Comparison of ENCODE assay signal across 9 cellular contexts in the genomic region with DNA sequence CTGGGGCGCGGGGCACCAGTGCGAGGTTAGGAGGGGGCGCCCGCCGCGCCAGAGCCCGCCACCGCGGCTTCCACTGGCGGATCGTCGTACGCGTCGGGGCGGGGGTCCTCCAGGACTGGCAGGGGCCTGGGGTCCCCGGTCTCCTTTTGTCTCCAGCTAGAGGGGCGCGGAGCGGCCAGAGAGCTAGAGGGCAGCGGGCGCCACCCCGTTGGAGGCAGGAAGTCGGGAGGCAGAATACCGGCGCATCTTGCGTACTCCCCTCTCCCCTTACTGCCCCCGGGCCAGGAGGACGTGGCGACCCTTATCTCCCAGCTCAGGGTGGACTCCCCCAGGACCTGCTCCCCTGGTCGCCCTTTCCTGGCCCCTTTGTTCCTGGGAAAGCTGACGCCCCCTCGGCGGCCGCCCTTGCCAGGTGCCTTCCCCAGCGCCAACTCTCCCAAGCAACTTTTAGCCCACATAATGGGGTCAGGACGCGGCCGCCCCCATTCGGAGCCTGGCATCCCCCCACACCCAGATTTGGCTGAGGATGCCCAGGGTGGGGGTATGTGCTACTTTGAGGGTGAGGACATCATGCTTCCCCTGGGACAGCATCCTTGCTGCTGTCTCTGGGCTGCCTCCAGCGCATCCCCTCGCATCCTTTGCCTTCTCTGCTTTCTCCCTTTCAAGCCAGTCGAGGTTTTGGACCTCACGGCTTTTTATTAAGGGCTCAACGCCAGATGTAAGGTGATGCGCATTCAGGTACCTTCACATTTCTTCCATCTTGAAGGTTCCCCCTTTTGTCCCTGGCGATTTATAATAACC. TPM values are rescaled to one million over a fixed set of nuclear protein-coding genes. Genes with fewer than 3 reads are reported as not detected.
A peak's percentile ranks its signal among the peaks of the same experiment; 100 is the strongest.
DNase-seq lines count a peak whose midpoint lies in the region; ATAC-seq and TF ChIP-seq lines count a peak whose summit lies in the region.
"Had no signal": no experiment of that assay in that cellular context is flagged by ENCODE, and none has a peak within 500 bp of the region (broad histone marks: within the 10 kb centered on the region; RNA-seq: fewer than 3 reads in every experiment).

No MANE protein-coding gene starts in this region.

- H3K36me3 Mint-ChIP-seq in T-helper 17 cell (ENCODE audit: low read depth): no peaks in the 10 kb centered on the region

- no peaks in the 10 kb centered on the region for H3K9me3 ChIP-seq in T-helper 17 cell (ENCODE audit: control insufficient read depth, low read length, poor library complexity, severe bottlenecking)

- no peak overlapping the region for H3K27ac Mint-ChIP-seq in T-helper 17 cell

- H3K4me3 Mint-ChIP-seq in T-helper 17 cell: peak overlapping the region; percentile 92

- TF ChIP-seq CTCF in foreskin fibroblast (IDR thresholded peaks at IDR 0.05; ENCODE audit: low read depth, low read length): no peak

- H3K4me3 ChIP-seq in foreskin fibroblast (ENCODE audit: low read depth in 1 of 2, low read length in 2 of 2): peak overlapping the region; percentile 34 to 45

- ATAC-seq in GM21723 (IDR thresholded peaks at IDR 0.05; ENCODE audit: unreplicated experiment) (peak; percentile 26), T-helper 17 cell (peak; percentile 14), HG03442 (IDR thresholded peaks at IDR 0.05; ENCODE audit: unreplicated experiment) (no peak)
- ATAC-seq: Panc1 had no signal

- peak; percentile 44 for DNase-seq in ELF-1 (ENCODE audit: low read depth, low spot score)
- DNase-seq in T-helper 17 cell: no peak
- DNase-seq in foreskin fibroblast: no peak
- peak; percentile 61 for DNase-seq in retina
- no peak for DNase-seq in globus pallidus (ENCODE audit: low spot score)
- DNase-seq in NCI-H2029 treated with DMSO at 0.1 percent for 48 hours (lab: John Stamatoyannopoulos, UW): no peak

- no peaks in the 10 kb centered on the region for H3K27me3 Mint-ChIP-seq in T-helper 17 cell

- H3K4me1 Mint-ChIP-seq in T-helper 17 cell: peaks cover 7% of the 10 kb centered on the region

RNA-seq across cellular contexts. Expression of a gene that starts 1.0 kb away (rescaled TPM):
- total RNA-seq in T-helper 17 cell: 1 to 10 TPM; 3.6 to 4.4 TPM

Comparison
In these comparisons a context has a peak if more than half of its experiments do, and no peak if none do; other contexts are left out.
1. DNase-seq: peak in ELF-1 (single experiment) and retina (single experiment); none in T-helper 17 cell (0 of 3), foreskin fibroblast (0 of 2), globus pallidus (single experiment) and NCI-H2029 treated with DMSO at 0.1 percent for 48 hours (single experiment).